Comparison of ENCODE assay signal across 13 cellular contexts in genomic region chr6:21115111-21115510, GRCh38.
DNase-seq lines count a peak whose midpoint lies in the region; ATAC-seq and TF ChIP-seq lines count a peak whose summit lies in the region.
"Had no signal": no experiment of that assay in that cellular context is flagged by ENCODE, and none has a peak within 500 bp of the region (broad histone marks: within the 10 kb centered on the region; RNA-seq: fewer than 3 reads in every experiment).

No MANE protein-coding gene starts in this region.

- ATAC-seq in GM19455 (IDR thresholded peaks at IDR 0.05; ENCODE audit: unreplicated experiment) (no peak), HG03439 (IDR thresholded peaks at IDR 0.05; ENCODE audit: unreplicated experiment) (no peak)
- ATAC-seq: foreskin keratinocyte, GM12878 had no signal

- no peak overlapping the region for H2AK5ac ChIP-seq in neuronal stem cell (ENCODE audit: low read depth, low read length)

- no peak overlapping the region for H3K9ac ChIP-seq in neuronal stem cell (ENCODE audit: low read depth, low read length, poor library complexity)

- WGBS in neuronal stem cell (ENCODE audit: extremely low coverage in 2 of 2, insufficient read length in 2 of 2, insufficient replicate concordance in 1 of 2), 2 donors = no CpG with 5 or more reads among the region's 2 CpGs

- H2BK120ac ChIP-seq in neuronal stem cell (ENCODE audit: low read depth, low read length) = no peak overlapping the region

- H4K91ac ChIP-seq in neuronal stem cell (ENCODE audit: low read depth, low read length, poor library complexity) = no peak overlapping the region

- no peaks in the 10 kb centered on the region for H3K79me1 ChIP-seq in neuronal stem cell (ENCODE audit: low read depth, low read length)

- H3K36me3 ChIP-seq in brain microvascular endothelial cell (replicated peaks) (no peaks in the 10 kb centered on the region), neuronal stem cell (replicated peaks in 1 of 2; ENCODE audit: control insufficient read depth in 2 of 2, insufficient read depth in 2 of 2, low read length in 2 of 2) (no peaks in the 10 kb centered on the region)
- H3K36me3 ChIP-seq: upper lobe of left lung had no signal

- in situ Hi-C loops in G401 (cut with HindIII; ENCODE audit: low sequenced_read_pairs) = no loop called here
- in situ Hi-C loops in brain microvascular endothelial cell (cut with HindIII; ENCODE audit: low pct_ligation_motif_present, low sequenced_read_pairs) = no loop called here

- DNase-seq in G401 (ENCODE audit: low spot score) (peak; percentile 65), NCI-H2081 treated with DMSO at 0.1 percent for 48 hours (lab: John Stamatoyannopoulos, UW) (peak; percentile 85), brain microvascular endothelial cell (peak; percentile 50), neuronal stem cell (ENCODE audit: low spot score) (no peak), posterior vena cava (ENCODE audit: low spot score) (no peak), NOMO-1 (lab: John Stamatoyannopoulos, UW; ENCODE audit: unreplicated experiment in 2 of 2) (no peak)
- DNase-seq: activated B cell treated with CpG ODN at 0.5 μM for 24 hours, foreskin keratinocyte, NCI-H510A, upper lobe of left lung had no signal

- no peak for TF ChIP-seq CTCF in brain microvascular endothelial cell (IDR thresholded peaks at IDR 0.05; ENCODE audit: low read depth, low read length, missing control alignments)

- H2AFZ ChIP-seq in neuronal stem cell (ENCODE audit: low read length) = no peak overlapping the region

- no peak overlapping the region for H3K14ac ChIP-seq in neuronal stem cell (ENCODE audit: low read length)

- no peak overlapping the region for H3K4ac ChIP-seq in neuronal stem cell (ENCODE audit: low read length)

- H3K4me1 ChIP-seq in neuronal stem cell (ENCODE audit: control insufficient read depth in 2 of 2, insufficient read depth in 1 of 2, low read depth in 1 of 2, low read length in 2 of 2) = peaks cover 4 to 9% of the 10 kb centered on the region in 2 donors

- no peak overlapping the region for H3K23ac ChIP-seq in neuronal stem cell (ENCODE audit: low read depth, low read length, poor library complexity)

- no peak overlapping the region for H2BK15ac ChIP-seq in neuronal stem cell (ENCODE audit: low read length)

- no peak overlapping the region for H3K4me2 ChIP-seq in neuronal stem cell (ENCODE audit: insufficient read depth, low read length, poor library complexity, severe bottlenecking)

- H3K4me3 ChIP-seq in brain microvascular endothelial cell (ENCODE audit: low read depth, low read length) = no peak overlapping the region
- H3K4me3 ChIP-seq in neuronal stem cell (ENCODE audit: low read length in 2 of 2) = no peak overlapping the region
- H3K4me3 ChIP-seq: GM12878, upper lobe of left lung had no signal

- no peak overlapping the region for H3K27ac ChIP-seq in brain microvascular endothelial cell
- H3K27ac ChIP-seq in neuronal stem cell (replicated peaks; ENCODE audit: low read length) = peak overlapping the region; percentile 16
- H3K27ac ChIP-seq: foreskin keratinocyte, upper lobe of left lung had no signal

- no peak overlapping the region for H2BK5ac ChIP-seq in neuronal stem cell (ENCODE audit: low read length)

- intact Hi-C loops in posterior vena cava (cut with DNase I) = no loop called here

- no peak overlapping the region for H3K18ac ChIP-seq in neuronal stem cell (ENCODE audit: low read length)

- H3K9me3 ChIP-seq in neuronal stem cell (replicated peaks in 1 of 2; ENCODE audit: control insufficient read depth in 2 of 2, insufficient read depth in 1 of 2, low read depth in 1 of 2, low read length in 2 of 2) = no peaks in the 10 kb centered on the region
- H3K9me3 ChIP-seq: upper lobe of left lung had no signal

- no peak overlapping the region for H2BK12ac ChIP-seq in neuronal stem cell (ENCODE audit: low read length)

- H3K27me3 ChIP-seq in brain microvascular endothelial cell (replicated peaks) (no peaks in the 10 kb centered on the region), neuronal stem cell (ENCODE audit: control insufficient read depth in 3 of 3, insufficient read depth in 3 of 3, low read depth in 1 of 3, low read length in 3 of 3) (no peaks in the 10 kb centered on the region)
- H3K27me3 ChIP-seq: foreskin keratinocyte, upper lobe of left lung had no signal

- no peak overlapping the region for H4K8ac ChIP-seq in neuronal stem cell (ENCODE audit: low read depth, low read length)

Comparison
In these comparisons a context has a peak if more than half of its experiments do, and no peak if none do; other contexts are left out.
1. DNase-seq: peak in G401 (single experiment), NCI-H2081 treated with DMSO at 0.1 percent for 48 hours (single experiment) and brain microvascular endothelial cell (single experiment); none in neuronal stem cell (single experiment), posterior vena cava (single experiment) and NOMO-1 (0 of 2).